In genomic region chr20:41135888-41136243, GRCh38 we compare ENCODE assay signal across 10 cellular contexts. TPM values are rescaled to one million over a fixed set of nuclear protein-coding genes. Genes with fewer than 3 reads are reported as not detected.
DNase-seq lines count a peak whose midpoint lies in the region; ATAC-seq and TF ChIP-seq lines count a peak whose summit lies in the region.
"Had no signal": no experiment of that assay in that cellular context is flagged by ENCODE, and none has a peak within 500 bp of the region (broad histone marks: within the 10 kb centered on the region; RNA-seq: fewer than 3 reads in every experiment).

No MANE protein-coding gene starts in this region.

- no peaks in the 10 kb centered on the region for H4K20me1 ChIP-seq in mammary epithelial cell (ENCODE audit: insufficient read depth, low read length)
- H4K20me1 ChIP-seq in hepatocyte (ENCODE audit: insufficient read depth, poor library complexity, severe bottlenecking), result peaks cover 22% of the 10 kb centered on the region

- H3K4me3 ChIP-seq in mammary epithelial cell (replicated peaks in 1 of 3; ENCODE audit: insufficient read depth in 1 of 3, low read depth in 2 of 3, low read length in 3 of 3) (no peak overlapping the region), hepatocyte (no peak overlapping the region), mucosa of descending colon (no peak overlapping the region)

- peaks cover 56% of the 10 kb centered on the region for H3K4me1 Mint-ChIP-seq in MCF 10A (ENCODE audit: insufficient read depth, unreplicated experiment)
- H3K4me1 Mint-ChIP-seq in activated CD4-positive, alpha-beta memory T cell treated with anti-CD3 and anti-CD28 coated beads for 36 hours (ENCODE audit: low read depth), result peaks cover 62% of the 10 kb centered on the region
- peaks cover 47% of the 10 kb centered on the region for H3K4me1 Mint-ChIP-seq in type B pancreatic cell (ENCODE audit: unreplicated experiment)

- H3K4me2 ChIP-seq in mammary epithelial cell (ENCODE audit: insufficient read depth, low read depth, low read length) (no peak overlapping the region), hepatocyte (peak overlapping the region; percentile 88)

- H3K9me3 Mint-ChIP-seq in MCF 10A (ENCODE audit: unreplicated experiment) (no peaks in the 10 kb centered on the region), type B pancreatic cell (no peaks in the 10 kb centered on the region)
- no peaks in the 10 kb centered on the region for H3K9me3 Mint-ChIP-seq in activated CD4-positive, alpha-beta memory T cell treated with anti-CD3 and anti-CD28 coated beads for 36 hours

- H3K27me3 ChIP-seq in mammary epithelial cell (ENCODE audit: insufficient read depth, low read length) (no peaks in the 10 kb centered on the region), hepatocyte (no peaks in the 10 kb centered on the region)
- H3K27me3 ChIP-seq: SJSA1 had no signal

- peak overlapping the region; percentile 79 for H3K4me3 Mint-ChIP-seq in MCF 10A (ENCODE audit: unreplicated experiment)
- peak overlapping the region; percentile 75 for H3K4me3 Mint-ChIP-seq in activated CD4-positive, alpha-beta memory T cell treated with anti-CD3 and anti-CD28 coated beads for 36 hours
- peak overlapping the region; percentile 94 for H3K4me3 Mint-ChIP-seq in type B pancreatic cell

- ATAC-seq in mucosa of descending colon, result no peak

- in situ Hi-C loops in mammary epithelial cell (cut with MboI; ENCODE audit: low sequenced_read_pairs in 2 of 2), result no loop called here

- no peak overlapping the region for H3K27ac Mint-ChIP-seq in MCF 10A (ENCODE audit: low read depth, unreplicated experiment)
- H3K27ac Mint-ChIP-seq in activated CD4-positive, alpha-beta memory T cell treated with anti-CD3 and anti-CD28 coated beads for 36 hours, result peak overlapping the region; percentile 75
- peak overlapping the region; percentile 77 for H3K27ac Mint-ChIP-seq in type B pancreatic cell

- CTCF ChIA-PET in MCF 10A (lab: Yijun Ruan, JAX) (interaction anchor here (0.6 to 8.2 kb wide), 38 partner anchors 8 to 1544 kb away, joined by 3 to 110 read pairs (median 6); partner anchors contain the start of gene LPIN3), mammary epithelial cell (lab: Charles Lee; ENCODE audit: low non-redundant PET) (interaction anchor here (0.7 kb wide), 1 partner anchor 97 kb away, joined by 3 read pairs; no protein-coding TSS in a partner anchor)
- CTCF ChIA-PET in activated CD4-positive, alpha-beta memory T cell treated with anti-CD3 and anti-CD28 coated beads for 36 hours (lab: Charles Lee), result interaction anchor here (0.5 to 7.4 kb wide), 37 partner anchors 8 to 245 kb away, joined by 3 to 95 read pairs (median 7); partner anchors contain the start of gene LPIN3

- POLR2A ChIA-PET in MCF 10A (lab: Yijun Ruan, JAX), result interaction anchor here (0.8 to 7.4 kb wide), 13 partner anchors 13 to 204 kb away, joined by 3 to 65 read pairs (median 4); partner anchors contain the start of gene LPIN3
- POLR2A ChIA-PET in activated CD4-positive, alpha-beta memory T cell treated with anti-CD3 and anti-CD28 coated beads for 36 hours (lab: Charles Lee), result interaction anchor here (0.8 to 6.3 kb wide), 3 partner anchors 11 to 21 kb away, joined by 3 to 85 read pairs (median 4); no protein-coding TSS in a partner anchor

- peaks cover 52% of the 10 kb centered on the region for H3K4me1 ChIP-seq in mammary epithelial cell (ENCODE audit: insufficient read depth, low read length)
- peaks cover 22% of the 10 kb centered on the region for H3K4me1 ChIP-seq in hepatocyte (ENCODE audit: insufficient read depth)
- peaks cover 5% of the 10 kb centered on the region for H3K4me1 ChIP-seq in mucosa of descending colon (ENCODE audit: low read depth)

- H2AFZ ChIP-seq in mammary epithelial cell (ENCODE audit: low read depth, low read length), result no peak overlapping the region
- no peak overlapping the region for H2AFZ ChIP-seq in hepatocyte

- H3K27ac ChIP-seq in mammary epithelial cell (ENCODE audit: insufficient read depth, low read depth, low read length) (no peak overlapping the region), hepatocyte (peak overlapping the region; percentile 100)
- H3K27ac ChIP-seq: SJSA1 had no signal

- H3K9me3 ChIP-seq in mammary epithelial cell (replicated peaks; ENCODE audit: insufficient read depth, low read length) (no peaks in the 10 kb centered on the region), hepatocyte (ENCODE audit: low read depth) (no peaks in the 10 kb centered on the region), mucosa of descending colon (no peaks in the 10 kb centered on the region)

- H3K79me2 ChIP-seq in mammary epithelial cell (ENCODE audit: insufficient read depth, low read length) (peaks cover 36% of the 10 kb centered on the region), hepatocyte (peaks cover 35% of the 10 kb centered on the region)

- no peak overlapping the region for H3K9ac ChIP-seq in mammary epithelial cell (ENCODE audit: insufficient read depth, low read length)

- no peaks in the 10 kb centered on the region for H3K27me3 Mint-ChIP-seq in MCF 10A (ENCODE audit: insufficient read depth, unreplicated experiment)
- no peaks in the 10 kb centered on the region for H3K27me3 Mint-ChIP-seq in activated CD4-positive, alpha-beta memory T cell treated with anti-CD3 and anti-CD28 coated beads for 36 hours
- H3K27me3 Mint-ChIP-seq in type B pancreatic cell, result no peaks in the 10 kb centered on the region

- no peaks in the 10 kb centered on the region for H3K36me3 ChIP-seq in mammary epithelial cell (ENCODE audit: insufficient read depth, low read length)
- H3K36me3 ChIP-seq in hepatocyte (replicated peaks; ENCODE audit: insufficient read depth, low read depth), result no peaks in the 10 kb centered on the region
- H3K36me3 ChIP-seq in mucosa of descending colon (ENCODE audit: low read depth), result no peaks in the 10 kb centered on the region

- H3K36me3 Mint-ChIP-seq in MCF 10A (ENCODE audit: insufficient read depth, unreplicated experiment), result peaks cover 18% of the 10 kb centered on the region
- H3K36me3 Mint-ChIP-seq in activated CD4-positive, alpha-beta memory T cell treated with anti-CD3 and anti-CD28 coated beads for 36 hours, result peaks cover 14% of the 10 kb centered on the region
- peaks cover 7% of the 10 kb centered on the region for H3K36me3 Mint-ChIP-seq in type B pancreatic cell

- no peak for TF ChIP-seq CTCF in MCF 10A (IDR thresholded peaks at IDR 0.05; ENCODE audit: unreplicated experiment)
- TF ChIP-seq CTCF in mammary epithelial cell (conservative IDR thresholded peaks at IDR 0.05 in 1 of 2, IDR thresholded peaks at IDR 0.05 in 1 of 2; ENCODE audit: extremely low read depth in 1 of 2, insufficient read depth in 1 of 2, low read depth in 1 of 2, low read length in 2 of 2), result no peak
- TF ChIP-seq CTCF in hepatocyte (IDR thresholded peaks at IDR 0.05; ENCODE audit: poor library complexity), result no peak
- no peak for TF ChIP-seq CTCF in type B pancreatic cell (conservative IDR thresholded peaks at IDR 0.05)
- TF ChIP-seq CTCF in mucosa of descending colon (IDR thresholded peaks at IDR 0.05), result no peak

- H3K9me2 ChIP-seq in hepatocyte (replicated peaks; ENCODE audit: insufficient read depth), result no peaks in the 10 kb centered on the region

- intact Hi-C loops in MCF 10A (cut with micrococcal nuclease), result loop anchor here (1.0 to 10.0 kb wide), 3 partner anchors 179 to 276 kb away; partner anchors contain the start of genes LPIN3 and ZHX3
- intact Hi-C loops in mammary epithelial cell (cut with micrococcal nuclease), result loop anchor here (1.0 to 2.0 kb wide), 4 partner anchors 21 to 204 kb away; partner anchors contain the start of gene LPIN3
- intact Hi-C loops in activated CD4-positive, alpha-beta memory T cell treated with anti-CD3 and anti-CD28 coated beads for 36 hours (cut with micrococcal nuclease), result loop anchor here (1.0 to 10.0 kb wide), 5 partner anchors 36 to 299 kb away; partner anchors contain the start of genes LPIN3 and ZHX3
- intact Hi-C loops in mucosa of descending colon (cut with DNase I, micrococcal nuclease), result no loop called here

- dilution Hi-C loops in mammary epithelial cell (cut with HindIII; ENCODE audit: low sequenced_read_pairs), result no loop called here

- DNase-seq in MCF 10A (ENCODE audit: unreplicated experiment) (no peak), mammary epithelial cell (no peak), hepatocyte (ENCODE audit: low spot score) (no peak), type B pancreatic cell (ENCODE audit: extremely low spot score, unreplicated experiment) (no peak), mucosa of descending colon (no peak), ureter (ENCODE audit: low spot score) (no peak), NCI-H748 (lab: John Stamatoyannopoulos, UW; ENCODE audit: unreplicated experiment) (no peak)
- DNase-seq in activated CD4-positive, alpha-beta memory T cell treated with anti-CD3 and anti-CD28 coated beads for 36 hours, result no peak
- DNase-seq: GOT3 had no signal

- WGBS in mammary epithelial cell (ENCODE audit: low coverage, missing lambda C conversion rate), result 100% methylated on average over 1 of the region's 1 CpG
- WGBS in hepatocyte (ENCODE audit: low lambda C conversion rate, missing lambda C conversion rate), result 91% methylated on average over 1 of the region's 1 CpG

- BruUV-seq in MCF 10A (replicated peaks; lab: Mats Ljungman, UMichigan) (no TSS peak), mammary epithelial cell (replicated peaks; lab: Mats Ljungman, UMichigan) (no TSS peak)

RNA-seq across cellular contexts. Expression of gene PLCG1, which starts 1.5 kb away (rescaled TPM):
- total RNA-seq in MCF 10A (2022), result 33.2 and 48.1 TPM in 2 replicates
- 10 to 100 TPM; 74.3 to 75.8 TPM for total RNA-seq in mammary epithelial cell
- polyA plus RNA-seq in mammary epithelial cell, result 34.9 TPM
- 170 TPM for polyA minus RNA-seq in mammary epithelial cell
- total RNA-seq in activated CD4-positive, alpha-beta memory T cell treated with anti-CD3 and anti-CD28 coated beads for 36 hours, result 100 to 1,000 TPM; 133 to 139 TPM
- total RNA-seq in hepatocyte, result 48.5 and 73.2 TPM in 2 replicates
- polyA plus RNA-seq in hepatocyte, result 52.7 and 52.8 TPM in 2 replicates
- 78.9 and 241 TPM in 2 replicates for total RNA-seq in type B pancreatic cell (ENCODE audit: low replicate concordance)
- total RNA-seq in mucosa of descending colon, result 10 to 100 TPM; 65.2 to 98.4 (median 85.4) TPM
- 96.3 TPM for total RNA-seq in ureter

Comparison
In these comparisons a context has a peak if more than half of its experiments do, and no peak if none do; other contexts are left out.
1. intact Hi-C loops: an anchor here in MCF 10A (1.0 to 10.0 kb wide), mammary epithelial cell (1.0 to 2.0 kb wide) and activated CD4-positive, alpha-beta memory T cell treated with anti-CD3 and anti-CD28 coated beads for 36 hours (1.0 to 10.0 kb wide); none called in mucosa of descending colon.